In the genomic region with DNA sequence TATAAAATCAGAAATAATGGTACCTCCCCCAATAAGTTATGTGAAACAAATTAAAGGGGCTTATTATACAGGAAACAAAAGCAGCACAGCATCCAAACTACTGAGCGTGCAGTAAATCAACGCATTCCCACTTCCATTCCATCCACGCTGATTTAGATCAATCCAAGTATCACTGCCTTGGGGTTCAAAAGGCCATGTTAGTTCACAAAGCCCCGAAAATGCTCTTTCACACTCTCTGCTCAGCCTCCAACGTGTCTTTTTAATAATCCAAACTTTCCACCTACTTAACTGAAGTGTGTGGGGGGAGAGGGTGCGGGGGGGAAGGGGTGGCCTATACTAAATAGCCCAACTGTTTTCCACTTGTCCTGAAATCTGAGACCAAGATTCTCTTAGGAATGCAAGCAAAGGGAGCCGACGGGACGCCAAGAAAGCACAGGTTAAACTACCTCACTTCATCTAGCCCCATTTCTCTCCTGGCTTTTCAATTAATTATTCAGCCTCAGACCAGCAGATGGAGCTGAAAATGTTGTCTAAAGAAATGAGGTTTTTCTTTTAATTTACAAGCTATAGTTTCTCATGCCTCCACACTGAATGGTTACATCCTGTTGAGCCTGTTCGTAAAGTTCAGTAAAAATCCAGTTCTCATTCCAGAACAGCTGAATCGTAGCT, we compare ENCODE assay signal across 8 cellular contexts. TPM values are rescaled to one million over a fixed set of nuclear protein-coding genes. Genes with fewer than 3 reads are reported as not detected.
DNase-seq lines count a peak whose midpoint lies in the region; ATAC-seq lines count a peak whose summit lies in the region.

No MANE protein-coding gene starts in this region.

- H3K4me1 ChIP-seq in NT2/D1 (ENCODE audit: insufficient read depth, insufficient read length) = peaks cover 4% of the 10 kb centered on the region
- no peaks in the 10 kb centered on the region for H3K4me1 ChIP-seq in ectodermal cell (ENCODE audit: control insufficient read depth, insufficient read depth, low read length)
- H3K4me1 ChIP-seq in muscle layer of duodenum (ENCODE audit: control insufficient read depth in 1 of 2, insufficient read depth in 2 of 2, low read length in 2 of 2) = peaks cover 16 to 18% of the 10 kb centered on the region in 2 donors

- peak overlapping the region; percentile 100 for H3K27ac Mint-ChIP-seq in activated CD4-positive, alpha-beta T cell treated with anti-CD3 and anti-CD28 coated beads, Interleukin-2, amount 10 ng/mL, durations not matched to agents 24 days and 14 days

- H3K4me3 Mint-ChIP-seq in activated CD4-positive, alpha-beta T cell treated with anti-CD3 and anti-CD28 coated beads, Interleukin-2, amount 10 ng/mL, durations not matched to agents 24 days and 14 days = peak overlapping the region; percentile 88

- H3K27ac ChIP-seq in ectodermal cell (ENCODE audit: insufficient read depth, low read depth, low read length, poor library complexity, severe bottlenecking) = peak overlapping the region; percentile 96
- H3K27ac ChIP-seq in muscle layer of duodenum (ENCODE audit: low read length) = peak overlapping the region; percentile 98

- H3K9me3 ChIP-seq in NT2/D1 (ENCODE audit: insufficient read depth, low read length) (no peaks in the 10 kb centered on the region), ectodermal cell (ENCODE audit: control insufficient read depth, low read length) (no peaks in the 10 kb centered on the region), muscle layer of duodenum (ENCODE audit: control insufficient read depth in 1 of 2, low read length in 2 of 2) (no peaks in the 10 kb centered on the region)

- peak overlapping the region; percentile 85 for H3K9ac ChIP-seq in NT2/D1 (ENCODE audit: insufficient read length, low read depth)

- H3K27me3 ChIP-seq in NT2/D1 (ENCODE audit: insufficient read depth, insufficient read length) = no peaks in the 10 kb centered on the region
- no peaks in the 10 kb centered on the region for H3K27me3 ChIP-seq in ectodermal cell (ENCODE audit: control insufficient read depth, insufficient read depth, low read length, poor library complexity, severe bottlenecking)
- no peaks in the 10 kb centered on the region for H3K27me3 ChIP-seq in muscle layer of duodenum (ENCODE audit: low read depth, low read length)

- H3K36me3 ChIP-seq in NT2/D1 (ENCODE audit: insufficient read depth, insufficient read length, low read length) (peaks cover 21% of the 10 kb centered on the region), ectodermal cell (ENCODE audit: control insufficient read depth, insufficient read depth, low read length) (peaks cover 2% of the 10 kb centered on the region), muscle layer of duodenum (ENCODE audit: control insufficient read depth in 1 of 2, insufficient read depth in 2 of 2, low read length in 2 of 2) (peaks cover 8 to 15% of the 10 kb centered on the region in 2 donors)

- H3K9me3 Mint-ChIP-seq in activated CD4-positive, alpha-beta T cell treated with anti-CD3 and anti-CD28 coated beads, Interleukin-2, amount 10 ng/mL, durations not matched to agents 24 days and 14 days = no peaks in the 10 kb centered on the region

- H3K27me3 Mint-ChIP-seq in activated CD4-positive, alpha-beta T cell treated with anti-CD3 and anti-CD28 coated beads, Interleukin-2, amount 10 ng/mL, durations not matched to agents 24 days and 14 days = no peaks in the 10 kb centered on the region

- peak; percentile 1 for ATAC-seq in HG02623 (IDR thresholded peaks at IDR 0.05; ENCODE audit: unreplicated experiment)

- H3K4me3 ChIP-seq in NT2/D1 (ENCODE audit: insufficient read length, low read depth) (peak overlapping the region; percentile 78), ectodermal cell (ENCODE audit: insufficient read depth, low read depth, low read length) (peak overlapping the region; percentile 88), muscle layer of duodenum (ENCODE audit: low read depth in 1 of 2, low read length in 2 of 2) (peak overlapping the region; percentile 87 to 93)

- peaks cover 18% of the 10 kb centered on the region for H3K36me3 Mint-ChIP-seq in activated CD4-positive, alpha-beta T cell treated with anti-CD3 and anti-CD28 coated beads, Interleukin-2, amount 10 ng/mL, durations not matched to agents 24 days and 14 days (ENCODE audit: low read depth)

- WGBS in ectodermal cell, 2 experiments = 38 to 39% methylated on average over 9 of the region's 11 CpGs

- no peak for DNase-seq in activated CD4-positive, alpha-beta T cell treated with anti-CD3 and anti-CD28 coated beads, Interleukin-2, amount 10 ng/mL, durations not matched to agents 24 days and 14 days
- DNase-seq in activated CD4-positive, alpha-beta T cell treated with anti-CD3 and anti-CD28 coated beads for 1 hour = no peak
- no peak for DNase-seq in NT2/D1 (ENCODE audit: low read depth, low spot score)
- no peak for DNase-seq in T-helper 9 cell
- DNase-seq in superior temporal gyrus (ENCODE audit: extremely low spot score) = no peak

- intact Hi-C loops in activated CD4-positive, alpha-beta T cell treated with anti-CD3 and anti-CD28 coated beads, Interleukin-2, amount 10 ng/mL, durations not matched to agents 24 days and 14 days (cut with micrococcal nuclease) = loop anchor here (1.0 kb wide), 5 partner anchors 9 to 257 kb away; a partner anchor contains a TSS

- H3K4me1 Mint-ChIP-seq in activated CD4-positive, alpha-beta T cell treated with anti-CD3 and anti-CD28 coated beads, Interleukin-2, amount 10 ng/mL, durations not matched to agents 24 days and 14 days = peaks cover 27% of the 10 kb centered on the region

RNA-seq across cellular contexts. Expression of a gene that starts 1.1 kb away (rescaled TPM):
- 57.0 and 59.9 TPM in 2 replicates for total RNA-seq in activated CD4-positive, alpha-beta T cell treated with anti-CD3 and anti-CD28 coated beads, Interleukin-2, amount 10 ng/mL, durations not matched to agents 24 days and 14 days
- 26.0 TPM for polyA plus RNA-seq in ectodermal cell (2013, experiment 1 of 4)
- polyA plus RNA-seq in ectodermal cell (2013, experiment 2 of 4) = 27.5 TPM
- 27.3 TPM for polyA plus RNA-seq in ectodermal cell (2013, experiment 3 of 4)
- 28.5 TPM for polyA plus RNA-seq in ectodermal cell (2013, experiment 4 of 4)

RNA-seq across cellular contexts. Expression of a gene that starts 12.5 kb away (rescaled TPM):
- total RNA-seq in activated CD4-positive, alpha-beta T cell treated with anti-CD3 and anti-CD28 coated beads, Interleukin-2, amount 10 ng/mL, durations not matched to agents 24 days and 14 days = 10.3 and 14.7 TPM in 2 replicates
- polyA plus RNA-seq in ectodermal cell (2013, experiment 1 of 4) = 12.9 TPM
- 17.4 TPM for polyA plus RNA-seq in ectodermal cell (2013, experiment 2 of 4)
- 15.1 TPM for polyA plus RNA-seq in ectodermal cell (2013, experiment 3 of 4)
- polyA plus RNA-seq in ectodermal cell (2013, experiment 4 of 4) = 15.4 TPM
